9 cellular contexts compared by ENCODE assay signal in the genomic region with DNA sequence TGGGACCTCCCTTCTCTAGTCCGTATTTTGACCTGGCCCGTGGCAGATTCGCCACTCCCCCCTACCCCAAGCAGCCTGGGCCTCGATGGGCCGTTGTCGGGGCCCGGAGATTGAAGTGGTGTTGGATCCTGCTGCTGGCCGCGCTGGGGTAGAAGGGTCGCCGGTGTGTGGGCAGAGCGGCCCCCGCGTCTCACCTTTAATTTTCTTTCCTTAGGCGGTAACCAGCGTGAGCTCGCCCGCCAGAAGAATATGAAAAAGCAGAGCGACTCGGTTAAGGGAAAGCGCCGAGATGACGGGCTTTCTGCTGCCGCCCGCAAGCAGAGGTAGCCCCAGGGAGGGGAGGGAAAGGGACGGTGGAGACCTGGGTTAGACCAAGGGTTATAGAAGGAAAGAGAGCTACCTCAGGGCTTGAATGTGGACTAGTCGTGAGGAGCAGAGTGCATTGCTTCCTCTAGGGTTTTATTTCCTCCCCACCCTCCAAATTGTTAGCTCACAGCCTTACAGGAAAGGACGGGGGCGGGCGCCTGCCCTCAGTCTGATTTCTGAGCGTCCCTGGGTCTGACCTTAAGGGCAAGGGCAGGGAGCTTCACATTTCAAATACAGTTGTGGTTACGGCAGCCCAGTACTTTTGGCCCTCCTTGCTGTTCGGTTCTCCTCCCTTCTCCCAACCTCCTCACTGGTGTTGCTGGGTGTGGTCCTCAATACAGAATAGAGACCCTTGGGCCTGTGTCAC. TPM values are rescaled to one million over a fixed set of nuclear protein-coding genes. Genes with fewer than 3 reads are reported as not detected.
DNase-seq lines count a peak whose midpoint lies in the region; ATAC-seq and TF ChIP-seq lines count a peak whose summit lies in the region.
"Had no signal": no experiment of that assay in that cellular context is flagged by ENCODE, and none has a peak within 500 bp of the region (broad histone marks: within the 10 kb centered on the region; RNA-seq: fewer than 3 reads in every experiment).

No MANE protein-coding gene starts in this region.

- H3K4me3 ChIP-seq in esophagus (ENCODE audit: low read depth in 1 of 2, low read length in 2 of 2): peak overlapping the region; percentile 92 to 94

- H3K27ac Mint-ChIP-seq in natural killer cell: peak overlapping the region; percentile 98 to 99

- WGBS in esophagus, 2 donors: 1% methylated on average over 33 of the region's 33 CpGs

- no peak for TF ChIP-seq CTCF in natural killer cell (IDR thresholded peaks at IDR 0.05)

- peak overlapping the region; percentile 93 to 95 for H3K27ac ChIP-seq in esophagus (ENCODE audit: low read depth in 2 of 2, low read length in 1 of 2)

- H3K27me3 Mint-ChIP-seq in natural killer cell (ENCODE audit: low read depth in 2 of 2): no peaks in the 10 kb centered on the region

- peak; percentile 57 for DNase-seq in AG08395 (ENCODE audit: low spot score)
- peak; percentile 26 for DNase-seq in HCEC 1CT
- peak; percentile 10 to 27 for DNase-seq in activated CD4-positive, alpha-beta T cell treated with anti-CD3 and anti-CD28 coated beads, Interleukin-2, amount 50 U/mL, for 4 hours
- DNase-seq in natural killer cell: peak; percentile 19
- DNase-seq in superior temporal gyrus (ENCODE audit: extremely low spot score): no peak
- no peak for DNase-seq in NCI-H1048 (lab: John Stamatoyannopoulos, UW)
- no peak for DNase-seq in NCI-H1417 treated with DMSO at 0.1 percent for 48 hours (lab: John Stamatoyannopoulos, UW)

- H3K9me3 ChIP-seq in esophagus (ENCODE audit: control insufficient read depth in 2 of 2, insufficient read depth in 1 of 2, low read depth in 1 of 2, low read length in 1 of 2): no peaks in the 10 kb centered on the region

- H3K36me3 Mint-ChIP-seq in natural killer cell: no peaks in the 10 kb centered on the region

- peak overlapping the region; percentile 97 for H3K4me3 Mint-ChIP-seq in natural killer cell

- intact Hi-C loops in natural killer cell (cut with micrococcal nuclease): loop anchor here (1.0 kb wide), 4 partner anchors 7 to 43 kb away; partner anchors contain the start of genes HYPK, MFAP1 and SERINC4

- H3K4me1 Mint-ChIP-seq in natural killer cell: peaks cover 46 to 57% of the 10 kb centered on the region in 2 donors

- H3K9me3 Mint-ChIP-seq in natural killer cell: no peaks in the 10 kb centered on the region

- H3K27me3 ChIP-seq in esophagus (ENCODE audit: control insufficient read depth in 1 of 2, insufficient read depth in 2 of 2, low read length in 2 of 2): no peaks in the 10 kb centered on the region

- no peak for ATAC-seq in natural killer cell

- peaks cover 7 to 13% of the 10 kb centered on the region in 2 donors for H3K36me3 ChIP-seq in esophagus (ENCODE audit: control insufficient read depth in 2 of 2, insufficient read depth in 2 of 2, low read length in 1 of 2)

- H3K4me1 ChIP-seq in esophagus (ENCODE audit: control insufficient read depth in 2 of 2, insufficient read depth in 2 of 2, low read length in 1 of 2): peaks cover 4 to 7% of the 10 kb centered on the region in 2 donors

RNA-seq across cellular contexts. Expression of gene SERF2, which starts 0.8 kb away (rescaled TPM):
- 1,000 to 10,000 TPM; 1,288 to 2,170 TPM for polyA plus RNA-seq in esophagus
- total RNA-seq in natural killer cell: 100 to 1,000 TPM; 476 to 551 (median 526) TPM

RNA-seq across cellular contexts. Expression of gene SERINC4, which starts 7.1 kb away (rescaled TPM):
- polyA plus RNA-seq in esophagus: under 1 TPM; 0.18 to 0.24 TPM
- under 1 TPM in 2 of 3 donors, not detected in 1; 0.18 to 0.25 TPM for total RNA-seq in natural killer cell
- total RNA-seq: pulmonary artery endothelial cell had no signal

RNA-seq across cellular contexts. Expression of gene HYPK, which starts 7.5 kb away (rescaled TPM):
- polyA plus RNA-seq in esophagus: 10 to 100 TPM in 1 of 2 donors, 1 to 10 TPM in 1; 5.3 to 25.4 TPM
- total RNA-seq in natural killer cell: 10 to 100 TPM; 19.8 to 29.3 (median 25.8) TPM

RNA-seq across cellular contexts. Expression of gene ELL3, which starts 16.2 kb away (rescaled TPM):
- polyA plus RNA-seq in esophagus: 10 to 100 TPM; 14.5 to 15.5 TPM
- total RNA-seq in natural killer cell: under 1 TPM in 2 of 3 donors, not detected in 1; 0.82 to 0.88 TPM

RNA-seq across cellular contexts. Expression of gene MFAP1, which starts 31.6 kb away (rescaled TPM):
- polyA plus RNA-seq in esophagus: 10 to 100 TPM in 1 of 2 donors, 1 to 10 TPM in 1; 7.7 to 16.8 TPM
- 10 to 100 TPM; 10.2 to 13.3 (median 12.3) TPM for total RNA-seq in natural killer cell

Comparison
In these comparisons a context has a peak if more than half of its experiments do, and no peak if none do; other contexts are left out.
1. DNase-seq: peak in AG08395 (single experiment), HCEC 1CT (single experiment), activated CD4-positive, alpha-beta T cell treated with anti-CD3 and anti-CD28 coated beads, Interleukin-2, amount 50 U/mL, for 4 hours (2 of 2) and natural killer cell (single experiment); none in superior temporal gyrus (single experiment), NCI-H1048 (single experiment) and NCI-H1417 treated with DMSO at 0.1 percent for 48 hours (single experiment).